1 cellular context compared by ENCODE assay signal in the genomic region with DNA sequence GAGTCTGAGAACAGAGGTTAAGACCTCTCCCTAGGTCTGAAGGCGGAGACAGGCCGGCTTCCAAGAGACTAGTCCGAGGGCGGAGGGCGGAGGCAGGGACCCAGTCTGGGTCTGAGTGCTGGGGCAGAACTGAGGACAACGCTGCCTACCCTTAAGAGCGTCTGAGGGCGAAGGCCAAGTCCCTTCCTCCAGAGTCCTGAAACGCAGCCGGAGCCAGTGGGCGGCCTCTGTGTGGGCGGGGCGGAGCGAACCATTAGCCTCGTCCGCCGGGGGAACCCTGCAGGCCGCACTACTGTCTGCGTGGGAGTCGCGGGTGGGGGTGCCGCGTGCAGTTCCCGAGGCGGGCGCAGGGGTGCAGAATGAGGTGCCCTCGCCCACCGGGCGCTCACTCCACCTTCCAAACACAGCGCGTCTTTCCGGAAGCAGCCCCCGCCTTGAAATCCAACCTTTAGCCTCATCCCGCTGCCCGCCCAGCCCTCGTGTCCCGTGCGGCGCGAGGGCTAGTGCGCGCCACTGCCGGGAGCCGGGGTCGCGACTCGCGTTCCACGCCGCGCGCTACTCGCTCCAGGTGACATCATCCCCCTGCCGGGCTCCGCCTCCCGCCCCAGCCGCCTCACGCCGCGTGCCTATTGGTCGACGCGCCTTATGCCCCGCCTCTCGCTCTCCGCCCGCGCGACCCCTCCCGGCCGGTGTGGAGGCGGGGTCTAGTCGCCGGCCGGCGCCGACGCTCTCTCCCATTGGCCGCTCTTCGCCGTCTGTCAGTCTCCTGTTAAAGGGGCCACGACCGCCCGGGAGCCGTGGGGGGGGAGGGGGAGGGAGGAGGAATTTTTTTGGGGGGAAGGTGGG.
TF ChIP-seq lines count a peak whose summit lies in the region.

A gene with protein sequence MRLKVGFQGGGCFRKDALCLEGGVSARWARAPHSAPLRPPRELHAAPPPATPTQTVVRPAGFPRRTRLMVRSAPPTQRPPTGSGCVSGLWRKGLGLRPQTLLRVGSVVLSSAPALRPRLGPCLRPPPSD (minus strand): TSS at position 579 of the 846 bp plus-strand sequence. CDS start 121 bp downstream, at position 458.

TF ChIP-seq in K562, 482 proteins besides CTCF, POLR2A, EP300 and RAD21 (continued from another document and continues in another):
- TF ChIP-seq, protein P1, sequence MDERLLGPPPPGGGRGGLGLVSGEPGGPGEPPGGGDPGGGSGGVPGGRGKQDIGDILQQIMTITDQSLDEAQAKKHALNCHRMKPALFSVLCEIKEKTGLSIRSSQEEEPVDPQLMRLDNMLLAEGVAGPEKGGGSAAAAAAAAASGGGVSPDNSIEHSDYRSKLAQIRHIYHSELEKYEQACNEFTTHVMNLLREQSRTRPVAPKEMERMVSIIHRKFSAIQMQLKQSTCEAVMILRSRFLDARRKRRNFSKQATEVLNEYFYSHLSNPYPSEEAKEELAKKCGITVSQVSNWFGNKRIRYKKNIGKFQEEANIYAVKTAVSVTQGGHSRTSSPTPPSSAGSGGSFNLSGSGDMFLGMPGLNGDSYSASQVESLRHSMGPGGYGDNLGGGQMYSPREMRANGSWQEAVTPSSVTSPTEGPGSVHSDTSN (CRISPR knock-in tag; IDR thresholded peaks at IDR 0.05; ENCODE audit: low read depth) = peak; percentile 48; the same call in 1 of the 2 replicates
- TF ChIP-seq, protein P1 (tag; conservative IDR thresholded peaks at IDR 0.05; ENCODE audit: low read depth) = peak; percentile 78
- TF ChIP-seq NFIC (IDR thresholded peaks at IDR 0.05) (peak; percentile 53), TAF7 (tag; IDR thresholded peaks at IDR 0.05) (peak; percentile 7; the same call in 1 of the 2 replicates), PML (IDR thresholded peaks at IDR 0.05; ENCODE audit: low read length) (0 out of 2 replicates have a peak, but pooled peaks have one; percentile 29), HEY1 (CRISPR knock-in tag; IDR thresholded peaks at IDR 0.05; ENCODE audit: borderline replicate concordance) (no peak), POLR2B (IDR thresholded peaks at IDR 0.05; ENCODE audit: low read depth, partially characterized antibody) (peak; percentile 38), SAP30 (IDR thresholded peaks at IDR 0.05; ENCODE audit: borderline replicate concordance, insufficient read depth, low read depth, low read length, poor library complexity, severe bottlenecking) (peak; percentile 22), HDAC1 (IDR thresholded peaks at IDR 0.05) (peak in 1 of 2 experiments; percentile 94; a peak in 2 of 4 replicates), ZNF668 (CRISPR knock-in tag; IDR thresholded peaks at IDR 0.05) (no peak), CCNT2 (IDR thresholded peaks at IDR 0.05; ENCODE audit: borderline replicate concordance, extremely low read depth, insufficient read length, low read depth, low read length) (peak; percentile 77), HLTF (IDR thresholded peaks at IDR 0.05) (peak; percentile 86; the same call in 1 of the 2 replicates), LCOR (CRISPR knock-in tag; IDR thresholded peaks at IDR 0.05) (peak; percentile 96), CHD4 (IDR thresholded peaks at IDR 0.05; ENCODE audit: insufficient read depth, insufficient replicate concordance, low read depth, low read length, poor library complexity, severe bottlenecking) (no peak), MTA3 (IDR thresholded peaks at IDR 0.05; ENCODE audit: borderline replicate concordance) (peak; percentile 96), CHD2 (IDR thresholded peaks at IDR 0.05; ENCODE audit: low read depth, low read length) (peak; percentile 75), TOE1 (IDR thresholded peaks at IDR 0.05; ENCODE audit: borderline replicate concordance) (peak; percentile 96), TOE1 (CRISPR knock-in tag; IDR thresholded peaks at IDR 0.05; ENCODE audit: borderline replicate concordance, low read depth) (peak; percentile 94; the same call in 1 of the 2 replicates), ARID1B (IDR thresholded peaks at IDR 0.05) (peak; percentile 50), CSDE1 (IDR thresholded peaks at IDR 0.05) (no peak; a peak in 1 of 4 replicates), SP2 (IDR thresholded peaks at IDR 0.05; ENCODE audit: extremely low read depth, low read depth, low read length, poor library complexity, severe bottlenecking) (peak; percentile 67), MCM3 (IDR thresholded peaks at IDR 0.05) (no peak), POU5F1 (IDR thresholded peaks at IDR 0.05; ENCODE audit: borderline replicate concordance, low read depth, low read length, partially characterized antibody) (no peak), RFX1 (IDR thresholded peaks at IDR 0.05) (no peak), MCM7 (IDR thresholded peaks at IDR 0.05) (no peak), THRAP3 (IDR thresholded peaks at IDR 0.05; ENCODE audit: borderline replicate concordance) (no peak), KAT2B (IDR thresholded peaks at IDR 0.05; ENCODE audit: low read depth, low read length) (no peak), TBL1XR1 (IDR thresholded peaks at IDR 0.05; ENCODE audit: low read length in 2 of 2) (no peak; a peak in 1 of 4 replicates), POLR2AphosphoS2 (IDR thresholded peaks at IDR 0.05; ENCODE audit: low read length) (no peak), U2AF1 (optimal IDR thresholded peaks at IDR 0.05; ENCODE audit: low read depth, low read length) (peak; percentile 88), KDM5B (IDR thresholded peaks at IDR 0.05; ENCODE audit: insufficient replicate concordance, low read depth, low read length) (peak; percentile 67), TRIM28 (IDR thresholded peaks at IDR 0.05) (0 out of 2 replicates have a peak, but pooled peaks have one; percentile 26), HSF4 (CRISPR knock-in tag; IDR thresholded peaks at IDR 0.05; ENCODE audit: borderline replicate concordance) (no peak), SMAD4 (CRISPR knock-in tag; conservative IDR thresholded peaks at IDR 0.05) (peak; percentile 93), ZNF584 (CRISPR knock-in tag; IDR thresholded peaks at IDR 0.05; ENCODE audit: low read depth) (no peak), ILK (tag; IDR thresholded peaks at IDR 0.05; ENCODE audit: borderline replicate concordance, low read depth) (no peak), ZNF717 (CRISPR knock-in tag; IDR thresholded peaks at IDR 0.05) (no peak), CBFB (CRISPR knock-in tag; IDR thresholded peaks at IDR 0.05) (peak; percentile 63; the same call in 1 of the 2 replicates), NFRKB (IDR thresholded peaks at IDR 0.05; ENCODE audit: low read depth) (no peak), GABPA (tag; conservative IDR thresholded peaks at IDR 0.05; ENCODE audit: low read depth) (peak; percentile 80), BCOR (IDR thresholded peaks at IDR 0.05) (peak; percentile 47; the same call in 1 of the 2 replicates)
- TF ChIP-seq, protein P2, sequence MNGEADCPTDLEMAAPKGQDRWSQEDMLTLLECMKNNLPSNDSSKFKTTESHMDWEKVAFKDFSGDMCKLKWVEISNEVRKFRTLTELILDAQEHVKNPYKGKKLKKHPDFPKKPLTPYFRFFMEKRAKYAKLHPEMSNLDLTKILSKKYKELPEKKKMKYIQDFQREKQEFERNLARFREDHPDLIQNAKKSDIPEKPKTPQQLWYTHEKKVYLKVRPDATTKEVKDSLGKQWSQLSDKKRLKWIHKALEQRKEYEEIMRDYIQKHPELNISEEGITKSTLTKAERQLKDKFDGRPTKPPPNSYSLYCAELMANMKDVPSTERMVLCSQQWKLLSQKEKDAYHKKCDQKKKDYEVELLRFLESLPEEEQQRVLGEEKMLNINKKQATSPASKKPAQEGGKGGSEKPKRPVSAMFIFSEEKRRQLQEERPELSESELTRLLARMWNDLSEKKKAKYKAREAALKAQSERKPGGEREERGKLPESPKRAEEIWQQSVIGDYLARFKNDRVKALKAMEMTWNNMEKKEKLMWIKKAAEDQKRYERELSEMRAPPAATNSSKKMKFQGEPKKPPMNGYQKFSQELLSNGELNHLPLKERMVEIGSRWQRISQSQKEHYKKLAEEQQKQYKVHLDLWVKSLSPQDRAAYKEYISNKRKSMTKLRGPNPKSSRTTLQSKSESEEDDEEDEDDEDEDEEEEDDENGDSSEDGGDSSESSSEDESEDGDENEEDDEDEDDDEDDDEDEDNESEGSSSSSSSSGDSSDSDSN (IDR thresholded peaks at IDR 0.05; ENCODE audit: borderline replicate concordance in 1 of 2, low read depth in 2 of 2, low read length in 2 of 2) = peak in 1 of 2 experiments; percentile 66; a peak in 1 of 4 replicates
- TF ChIP-seq, protein P3, sequence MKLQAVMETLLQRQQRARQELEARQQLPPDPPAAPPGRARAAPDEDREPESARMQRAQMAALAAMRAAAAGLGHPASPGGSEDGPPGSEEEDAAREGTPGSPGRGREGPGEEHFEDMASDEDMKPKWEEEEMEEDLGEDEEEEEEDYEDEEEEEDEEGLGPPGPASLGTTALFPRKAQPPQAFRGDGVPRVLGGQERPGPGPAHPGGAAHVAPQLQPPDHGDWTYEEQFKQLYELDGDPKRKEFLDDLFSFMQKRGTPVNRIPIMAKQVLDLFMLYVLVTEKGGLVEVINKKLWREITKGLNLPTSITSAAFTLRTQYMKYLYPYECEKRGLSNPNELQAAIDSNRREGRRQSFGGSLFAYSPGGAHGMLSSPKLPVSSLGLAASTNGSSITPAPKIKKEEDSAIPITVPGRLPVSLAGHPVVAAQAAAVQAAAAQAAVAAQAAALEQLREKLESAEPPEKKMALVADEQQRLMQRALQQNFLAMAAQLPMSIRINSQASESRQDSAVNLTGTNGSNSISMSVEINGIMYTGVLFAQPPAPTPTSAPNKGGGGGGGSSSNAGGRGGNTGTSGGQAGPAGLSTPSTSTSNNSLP (IDR thresholded peaks at IDR 0.05; ENCODE audit: borderline replicate concordance, low read depth, low read length) = no peak
- TF ChIP-seq, protein P4, sequence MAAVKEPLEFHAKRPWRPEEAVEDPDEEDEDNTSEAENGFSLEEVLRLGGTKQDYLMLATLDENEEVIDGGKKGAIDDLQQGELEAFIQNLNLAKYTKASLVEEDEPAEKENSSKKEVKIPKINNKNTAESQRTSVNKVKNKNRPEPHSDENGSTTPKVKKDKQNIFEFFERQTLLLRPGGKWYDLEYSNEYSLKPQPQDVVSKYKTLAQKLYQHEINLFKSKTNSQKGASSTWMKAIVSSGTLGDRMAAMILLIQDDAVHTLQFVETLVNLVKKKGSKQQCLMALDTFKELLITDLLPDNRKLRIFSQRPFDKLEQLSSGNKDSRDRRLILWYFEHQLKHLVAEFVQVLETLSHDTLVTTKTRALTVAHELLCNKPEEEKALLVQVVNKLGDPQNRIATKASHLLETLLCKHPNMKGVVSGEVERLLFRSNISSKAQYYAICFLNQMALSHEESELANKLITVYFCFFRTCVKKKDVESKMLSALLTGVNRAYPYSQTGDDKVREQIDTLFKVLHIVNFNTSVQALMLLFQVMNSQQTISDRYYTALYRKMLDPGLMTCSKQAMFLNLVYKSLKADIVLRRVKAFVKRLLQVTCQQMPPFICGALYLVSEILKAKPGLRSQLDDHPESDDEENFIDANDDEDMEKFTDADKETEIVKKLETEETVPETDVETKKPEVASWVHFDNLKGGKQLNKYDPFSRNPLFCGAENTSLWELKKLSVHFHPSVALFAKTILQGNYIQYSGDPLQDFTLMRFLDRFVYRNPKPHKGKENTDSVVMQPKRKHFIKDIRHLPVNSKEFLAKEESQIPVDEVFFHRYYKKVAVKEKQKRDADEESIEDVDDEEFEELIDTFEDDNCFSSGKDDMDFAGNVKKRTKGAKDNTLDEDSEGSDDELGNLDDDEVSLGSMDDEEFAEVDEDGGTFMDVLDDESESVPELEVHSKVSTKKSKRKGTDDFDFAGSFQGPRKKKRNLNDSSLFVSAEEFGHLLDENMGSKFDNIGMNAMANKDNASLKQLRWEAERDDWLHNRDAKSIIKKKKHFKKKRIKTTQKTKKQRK (IDR thresholded peaks at IDR 0.05; ENCODE audit: borderline replicate concordance, low read depth, low read length) = no peak
- TF ChIP-seq, protein P5, sequence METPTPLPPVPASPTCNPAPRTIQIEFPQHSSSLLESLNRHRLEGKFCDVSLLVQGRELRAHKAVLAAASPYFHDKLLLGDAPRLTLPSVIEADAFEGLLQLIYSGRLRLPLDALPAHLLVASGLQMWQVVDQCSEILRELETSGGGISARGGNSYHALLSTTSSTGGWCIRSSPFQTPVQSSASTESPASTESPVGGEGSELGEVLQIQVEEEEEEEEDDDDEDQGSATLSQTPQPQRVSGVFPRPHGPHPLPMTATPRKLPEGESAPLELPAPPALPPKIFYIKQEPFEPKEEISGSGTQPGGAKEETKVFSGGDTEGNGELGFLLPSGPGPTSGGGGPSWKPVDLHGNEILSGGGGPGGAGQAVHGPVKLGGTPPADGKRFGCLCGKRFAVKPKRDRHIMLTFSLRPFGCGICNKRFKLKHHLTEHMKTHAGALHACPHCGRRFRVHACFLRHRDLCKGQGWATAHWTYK (CRISPR knock-in tag; IDR thresholded peaks at IDR 0.05) = peak; percentile 86
- TF ChIP-seq, protein P6, sequence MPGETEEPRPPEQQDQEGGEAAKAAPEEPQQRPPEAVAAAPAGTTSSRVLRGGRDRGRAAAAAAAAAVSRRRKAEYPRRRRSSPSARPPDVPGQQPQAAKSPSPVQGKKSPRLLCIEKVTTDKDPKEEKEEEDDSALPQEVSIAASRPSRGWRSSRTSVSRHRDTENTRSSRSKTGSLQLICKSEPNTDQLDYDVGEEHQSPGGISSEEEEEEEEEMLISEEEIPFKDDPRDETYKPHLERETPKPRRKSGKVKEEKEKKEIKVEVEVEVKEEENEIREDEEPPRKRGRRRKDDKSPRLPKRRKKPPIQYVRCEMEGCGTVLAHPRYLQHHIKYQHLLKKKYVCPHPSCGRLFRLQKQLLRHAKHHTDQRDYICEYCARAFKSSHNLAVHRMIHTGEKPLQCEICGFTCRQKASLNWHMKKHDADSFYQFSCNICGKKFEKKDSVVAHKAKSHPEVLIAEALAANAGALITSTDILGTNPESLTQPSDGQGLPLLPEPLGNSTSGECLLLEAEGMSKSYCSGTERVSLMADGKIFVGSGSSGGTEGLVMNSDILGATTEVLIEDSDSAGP (CRISPR knock-in tag; IDR thresholded peaks at IDR 0.05) = peak; percentile 94
- TF ChIP-seq, protein P7, sequence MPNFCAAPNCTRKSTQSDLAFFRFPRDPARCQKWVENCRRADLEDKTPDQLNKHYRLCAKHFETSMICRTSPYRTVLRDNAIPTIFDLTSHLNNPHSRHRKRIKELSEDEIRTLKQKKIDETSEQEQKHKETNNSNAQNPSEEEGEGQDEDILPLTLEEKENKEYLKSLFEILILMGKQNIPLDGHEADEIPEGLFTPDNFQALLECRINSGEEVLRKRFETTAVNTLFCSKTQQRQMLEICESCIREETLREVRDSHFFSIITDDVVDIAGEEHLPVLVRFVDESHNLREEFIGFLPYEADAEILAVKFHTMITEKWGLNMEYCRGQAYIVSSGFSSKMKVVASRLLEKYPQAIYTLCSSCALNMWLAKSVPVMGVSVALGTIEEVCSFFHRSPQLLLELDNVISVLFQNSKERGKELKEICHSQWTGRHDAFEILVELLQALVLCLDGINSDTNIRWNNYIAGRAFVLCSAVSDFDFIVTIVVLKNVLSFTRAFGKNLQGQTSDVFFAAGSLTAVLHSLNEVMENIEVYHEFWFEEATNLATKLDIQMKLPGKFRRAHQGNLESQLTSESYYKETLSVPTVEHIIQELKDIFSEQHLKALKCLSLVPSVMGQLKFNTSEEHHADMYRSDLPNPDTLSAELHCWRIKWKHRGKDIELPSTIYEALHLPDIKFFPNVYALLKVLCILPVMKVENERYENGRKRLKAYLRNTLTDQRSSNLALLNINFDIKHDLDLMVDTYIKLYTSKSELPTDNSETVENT (CRISPR knock-in tag; IDR thresholded peaks at IDR 0.05) = peak; percentile 86; the same call in 1 of the 2 replicates
